ENCODE assay signal across 17 cellular contexts in the genomic region with DNA sequence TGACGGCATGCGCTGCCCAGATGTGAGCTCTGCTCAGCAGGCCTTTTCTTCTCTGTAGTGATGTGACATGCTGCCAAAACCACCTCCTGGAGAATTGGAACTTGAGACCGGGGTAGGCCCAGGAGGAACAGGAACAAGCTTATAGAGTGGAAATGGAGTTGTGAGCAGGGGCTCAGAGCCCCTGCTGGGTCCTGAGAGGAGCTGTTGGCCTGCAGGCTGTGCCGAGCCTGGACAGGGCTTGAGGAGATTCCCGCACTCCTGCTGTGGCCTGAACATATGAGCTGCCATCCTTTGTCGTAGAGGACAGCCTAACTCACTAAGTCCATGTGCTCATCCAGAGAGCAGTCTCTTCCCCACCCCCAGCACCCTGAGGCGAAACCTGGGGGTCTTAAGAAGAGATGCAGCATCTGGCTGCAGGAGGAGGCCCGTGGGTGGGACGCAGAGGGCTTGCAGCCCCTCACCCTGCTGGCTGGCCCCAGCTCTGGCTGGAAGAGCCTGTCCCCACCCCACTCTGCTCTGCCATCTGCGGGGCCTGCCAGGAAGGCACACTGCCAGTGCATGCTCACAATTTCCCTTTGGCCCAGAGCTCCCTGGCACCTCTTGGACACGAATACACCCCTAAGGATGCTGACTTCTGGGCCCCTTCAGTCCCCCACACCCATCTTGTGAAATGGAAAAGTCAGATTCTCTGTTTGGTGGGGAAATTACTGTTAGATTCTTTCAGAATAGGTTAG. TPM values are rescaled to one million over a fixed set of nuclear protein-coding genes. Genes with fewer than 3 reads are reported as not detected.
DNase-seq lines count a peak whose midpoint lies in the region; ATAC-seq and TF ChIP-seq lines count a peak whose summit lies in the region.
"Had no signal": no experiment of that assay in that cellular context is flagged by ENCODE, and none has a peak within 500 bp of the region (broad histone marks: within the 10 kb centered on the region; RNA-seq: fewer than 3 reads in every experiment).

No MANE protein-coding gene starts in this region.

- 0 out of 2 replicates have a peak, but pooled peaks cover 3% of the 10 kb centered on the region for H3K79me2 ChIP-seq in GM23338 (replicated peaks; ENCODE audit: insufficient read depth)

- H3K4me1 Mint-ChIP-seq in GM23338 (peaks cover 19% of the 10 kb centered on the region), immature natural killer cell (peaks cover 0 to 1% of the 10 kb centered on the region in 2 donors)
- H3K4me1 Mint-ChIP-seq: activated CD4-positive, alpha-beta T cell treated with anti-CD3 and anti-CD28 coated beads, Interleukin-2, amount 10 ng/mL, durations not matched to agents 24 days and 14 days had no signal

- H3K4me1 ChIP-seq in GM23338 (ENCODE audit: insufficient read depth) (no peaks in the 10 kb centered on the region; the same call in 1 of the 2 replicates), left ventricle myocardium inferior (peaks cover 6% of the 10 kb centered on the region), rectal smooth muscle tissue (ENCODE audit: control insufficient read depth, insufficient read depth, low read length) (peaks cover 2% of the 10 kb centered on the region)

- H3F3A ChIP-seq in GM23338 (replicated peaks; ENCODE audit: low read depth): no peaks in the 10 kb centered on the region

- H3K27me3 ChIP-seq in GM23338 (ENCODE audit: insufficient read depth) (no peaks in the 10 kb centered on the region), left ventricle myocardium inferior (ENCODE audit: low read depth) (no peaks in the 10 kb centered on the region), rectal smooth muscle tissue (ENCODE audit: control insufficient read depth, insufficient read depth, low read length) (no peaks in the 10 kb centered on the region)

- H3K4me3 Mint-ChIP-seq in GM23338 (no peak overlapping the region), immature natural killer cell (no peak overlapping the region)
- H3K4me3 Mint-ChIP-seq: activated CD4-positive, alpha-beta T cell treated with anti-CD3 and anti-CD28 coated beads, Interleukin-2, amount 10 ng/mL, durations not matched to agents 24 days and 14 days; natural killer cell treated with Interleukin-12 subunit alpha and Interleukin-12 subunit beta and Interleukin-15 and Interleukin-18, amount 100 ng/mL, for 72 hours had no signal

- in situ Hi-C loops in astrocyte of the cerebellum (cut with HindIII; ENCODE audit: low sequenced_read_pairs): no loop called here

- H3K27me3 Mint-ChIP-seq in GM23338 (ENCODE audit: insufficient read depth, low read depth, poor library complexity) (peaks cover 11% of the 10 kb centered on the region), immature natural killer cell (ENCODE audit: low read depth in 3 of 3) (peaks cover 0 to 4% (median 0%) of the 10 kb centered on the region in 3 donors)
- H3K27me3 Mint-ChIP-seq: activated CD4-positive, alpha-beta T cell treated with anti-CD3 and anti-CD28 coated beads, Interleukin-2, amount 10 ng/mL, durations not matched to agents 24 days and 14 days had no signal

- peaks cover 4% of the 10 kb centered on the region; the same call in 1 of the 2 replicates for H4K20me1 ChIP-seq in GM23338 (replicated peaks; ENCODE audit: insufficient read depth)

- no peak overlapping the region for H2AFZ ChIP-seq in GM23338

- H3K9me3 ChIP-seq in left ventricle myocardium inferior (replicated peaks): no peaks in the 10 kb centered on the region
- H3K9me3 ChIP-seq: thoracic aorta had no signal

- H3K9ac ChIP-seq in rectal smooth muscle tissue (ENCODE audit: low read length): no peak overlapping the region

- no peak overlapping the region for H3K4me2 ChIP-seq in GM23338

- ATAC-seq in GM23338: peak; percentile 10; the same call in 2 of the 3 replicates
- ATAC-seq: natural killer cell treated with Interleukin-12 subunit alpha and Interleukin-12 subunit beta and Interleukin-15 and Interleukin-18, amount 100 ng/mL, for 72 hours; PC-3 had no signal

- TF ChIP-seq CTCF in GM23338 (conservative IDR thresholded peaks at IDR 0.05; ENCODE audit: low read depth in 2 of 2) (no peak), astrocyte of the cerebellum (IDR thresholded peaks at IDR 0.05; ENCODE audit: low read depth, low read length, missing control alignments) (no peak), left ventricle myocardium inferior (IDR thresholded peaks at IDR 0.05; ENCODE audit: borderline replicate concordance) (no peak), coronary artery (IDR thresholded peaks at IDR 0.05) (no peak), GM20000 (IDR thresholded peaks at IDR 0.05; ENCODE audit: extremely low read depth, missing control alignments) (no peak)

- no peaks in the 10 kb centered on the region for H3K9me2 ChIP-seq in GM23338 (ENCODE audit: insufficient read depth)

- intact Hi-C loops in left ventricle myocardium inferior (cut with micrococcal nuclease): no loop called here

- H3K36me3 ChIP-seq in GM23338 (ENCODE audit: insufficient read depth): no peaks in the 10 kb centered on the region
- no peaks in the 10 kb centered on the region for H3K36me3 ChIP-seq in left ventricle myocardium inferior
- H3K36me3 ChIP-seq in rectal smooth muscle tissue (ENCODE audit: control insufficient read depth, insufficient read depth, low read length): peaks cover 14% of the 10 kb centered on the region

- no peak overlapping the region for H3K4me3 ChIP-seq in GM23338
- H3K4me3 ChIP-seq in astrocyte of the cerebellum (ENCODE audit: low read depth, low read length): no peak overlapping the region
- H3K4me3 ChIP-seq in left ventricle myocardium inferior: no peak overlapping the region
- no peak overlapping the region for H3K4me3 ChIP-seq in rectal smooth muscle tissue (ENCODE audit: low read length)
- no peak overlapping the region for H3K4me3 ChIP-seq in coronary artery
- H3K4me3 ChIP-seq: SK-N-MC, thoracic aorta had no signal

- H3K9me3 Mint-ChIP-seq in GM23338 (no peaks in the 10 kb centered on the region), immature natural killer cell (no peaks in the 10 kb centered on the region)
- H3K9me3 Mint-ChIP-seq: activated CD4-positive, alpha-beta T cell treated with anti-CD3 and anti-CD28 coated beads, Interleukin-2, amount 10 ng/mL, durations not matched to agents 24 days and 14 days; natural killer cell treated with Interleukin-12 subunit alpha and Interleukin-12 subunit beta and Interleukin-15 and Interleukin-18, amount 100 ng/mL, for 72 hours had no signal

- no peak overlapping the region for H3K27ac ChIP-seq in GM23338 (ENCODE audit: low read depth)
- no peak overlapping the region for H3K27ac ChIP-seq in left ventricle myocardium inferior (replicated peaks)
- peak overlapping the region; percentile 10 for H3K27ac ChIP-seq in rectal smooth muscle tissue (ENCODE audit: low read depth, low read length)
- H3K27ac ChIP-seq in coronary artery: no peak overlapping the region
- H3K27ac ChIP-seq: SK-N-MC, thoracic aorta had no signal

- DNase-seq in GM23338 (ENCODE audit: low spot score): no peak
- DNase-seq in astrocyte of the cerebellum (ENCODE audit: low read depth): peak; percentile 79
- peak; percentile 36 for DNase-seq in left ventricle myocardium inferior
- no peak for DNase-seq in coronary artery (ENCODE audit: low spot score)
- DNase-seq in immature natural killer cell: no peak
- no peak for DNase-seq in GM20000 (ENCODE audit: low spot score)
- DNase-seq: activated CD4-positive, alpha-beta T cell treated with anti-CD3 and anti-CD28 coated beads, Interleukin-2, amount 10 ng/mL, durations not matched to agents 24 days and 14 days; activated naive CD4-positive, alpha-beta T cell treated with anti-CD3 and anti-CD28 coated beads, Interleukin-2, amount 50 U/mL, for 16 hours; central memory CD4-positive, alpha-beta T cell; NCI-H2081 treated with DMSO at 0.1 percent for 48 hours; NCI-H524 treated with DMSO at 0.1 percent for 48 hours; PC-3; stimulated activated CD4-positive, alpha-beta T cell treated with anti-CD3 and anti-CD28 coated beads, Interleukin-2, amount 100 ng/mL, for 24 hours had no signal

- no peak overlapping the region for H3K27ac Mint-ChIP-seq in GM23338
- no peak overlapping the region for H3K27ac Mint-ChIP-seq in immature natural killer cell
- H3K27ac Mint-ChIP-seq: activated CD4-positive, alpha-beta T cell treated with anti-CD3 and anti-CD28 coated beads, Interleukin-2, amount 10 ng/mL, durations not matched to agents 24 days and 14 days; natural killer cell treated with Interleukin-12 subunit alpha and Interleukin-12 subunit beta and Interleukin-15 and Interleukin-18, amount 100 ng/mL, for 72 hours had no signal

- H3K36me3 Mint-ChIP-seq in GM23338 (ENCODE audit: low read depth): peaks cover 58% of the 10 kb centered on the region
- H3K36me3 Mint-ChIP-seq in immature natural killer cell: no peaks in the 10 kb centered on the region
- H3K36me3 Mint-ChIP-seq: natural killer cell treated with Interleukin-12 subunit alpha and Interleukin-12 subunit beta and Interleukin-15 and Interleukin-18, amount 100 ng/mL, for 72 hours had no signal

RNA-seq across cellular contexts. Expression of gene PTPRF, which starts 42.5 kb away (rescaled TPM):
- total RNA-seq in GM23338 (2014; rRNA removed; shearing (Covaris generic)): 154 and 173 TPM in 2 replicates
- 48.7 and 52.4 TPM in 2 replicates for polyA plus RNA-seq in GM23338 (2016; fragmentation: Nextera tagmentation; extraction: Ambion mirVana)
- total RNA-seq in left ventricle myocardium inferior: 2.9 TPM
- polyA plus RNA-seq in immature natural killer cell: not detected

Comparison
In these comparisons a context has a peak if more than half of its experiments do, and no peak if none do; other contexts are left out.
1. DNase-seq: peak in astrocyte of the cerebellum (single experiment) and left ventricle myocardium inferior (single experiment); none in GM23338 (single experiment), coronary artery (single experiment), immature natural killer cell (0 of 3) and GM20000 (single experiment).
2. RNA of gene PTPRF, which starts 42.5 kb away (total RNA-seq): 154 to 173 TPM in GM23338; 2.9 TPM in left ventricle myocardium inferior (single experiment); every median in the first group is over 10 times any median in the second.